In genomic region chr15:33700695-33701303, GRCh38 we compare ENCODE assay signal across 8 cellular contexts.
DNase-seq lines count a peak whose midpoint lies in the region; ATAC-seq lines count a peak whose summit lies in the region.

No MANE protein-coding gene starts in this region.

- no peak overlapping the region for H3K4me3 Mint-ChIP-seq in activated CD8-positive, alpha-beta memory T cell treated with anti-CD3 and anti-CD28 coated beads, Interleukin-2, amount 10 ng/mL, durations not matched to agents 7 days and 5 days

- peaks cover 8% of the 10 kb centered on the region for H3K27me3 Mint-ChIP-seq in activated CD8-positive, alpha-beta memory T cell treated with anti-CD3 and anti-CD28 coated beads, Interleukin-2, amount 10 ng/mL, durations not matched to agents 7 days and 5 days

- CTCF ChIA-PET in activated CD8-positive, alpha-beta memory T cell treated with anti-CD3 and anti-CD28 coated beads, Interleukin-2, amount 10 ng/mL, durations not matched to agents 7 days and 5 days (lab: Charles Lee), result interaction anchor here (0.6 to 1.7 kb wide), 15 partner anchors 9 to 1669 kb away, joined by 3 to 22 read pairs (median 4); no protein-coding TSS in a partner anchor

- ATAC-seq in HG03060 (IDR thresholded peaks at IDR 0.05; ENCODE audit: low read depth, unreplicated experiment), result peak; percentile 60
- peak; percentile 68 for ATAC-seq in activated CD8-positive, alpha-beta memory T cell treated with anti-CD3 and anti-CD28 coated beads, Interleukin-2, amount 10 ng/mL, durations not matched to agents 7 days and 5 days

- no peak overlapping the region for H3K27ac Mint-ChIP-seq in activated CD8-positive, alpha-beta memory T cell treated with anti-CD3 and anti-CD28 coated beads, Interleukin-2, amount 10 ng/mL, durations not matched to agents 7 days and 5 days

- DNase-seq in NCI-H1092 treated with DMSO at 0.1 percent for 48 hours (lab: John Stamatoyannopoulos, UW) (peak; percentile 11), NCI-H1092 (lab: John Stamatoyannopoulos, UW) (no peak), NOMO-1 (lab: John Stamatoyannopoulos, UW; ENCODE audit: unreplicated experiment in 2 of 2) (peak; percentile 26 to 51), epidermal melanocyte (ENCODE audit: insufficient read length, low spot score) (peak; percentile 63), mucosa of gallbladder (ENCODE audit: low spot score) (peak; percentile 73)
- peak; percentile 64 for DNase-seq in activated CD8-positive, alpha-beta memory T cell treated with anti-CD3 and anti-CD28 coated beads, Interleukin-2, amount 10 ng/mL, durations not matched to agents 7 days and 5 days
- DNase-seq in stimulated activated CD8-positive, alpha-beta memory T cell treated with anti-CD3 and anti-CD28 coated beads, Interleukin-4, amount 100 ng/mL, for 4 hours (ENCODE audit: low read depth in 2 of 2, low spot score in 1 of 2), result peak; percentile 10 to 31

- H3K4me1 Mint-ChIP-seq in activated CD8-positive, alpha-beta memory T cell treated with anti-CD3 and anti-CD28 coated beads, Interleukin-2, amount 10 ng/mL, durations not matched to agents 7 days and 5 days, result no peaks in the 10 kb centered on the region

- H3K9me3 Mint-ChIP-seq in activated CD8-positive, alpha-beta memory T cell treated with anti-CD3 and anti-CD28 coated beads, Interleukin-2, amount 10 ng/mL, durations not matched to agents 7 days and 5 days (ENCODE audit: low read depth), result no peaks in the 10 kb centered on the region

- H3K36me3 Mint-ChIP-seq in activated CD8-positive, alpha-beta memory T cell treated with anti-CD3 and anti-CD28 coated beads, Interleukin-2, amount 10 ng/mL, durations not matched to agents 7 days and 5 days, result no peaks in the 10 kb centered on the region
